Comparison of ENCODE assay signal across 18 cellular contexts in genomic region chr6:139847322-139847797, GRCh38.
DNase-seq lines count a peak whose midpoint lies in the region; ATAC-seq, FAIRE-seq and TF ChIP-seq lines count a peak whose summit lies in the region.
"Had no signal": no experiment of that assay in that cellular context is flagged by ENCODE, and none has a peak within 500 bp of the region (broad histone marks: within the 10 kb centered on the region; RNA-seq: fewer than 3 reads in every experiment).

No MANE protein-coding gene starts in this region.

- H2BK12ac ChIP-seq in H1 (ENCODE audit: low read depth, low read length): no peak overlapping the region

- no peak overlapping the region for H3K4me2 ChIP-seq in H1 (ENCODE audit: insufficient read depth in 1 of 2, low read depth in 2 of 2, low read length in 2 of 2)
- peak overlapping the region; percentile 24 for H3K4me2 ChIP-seq in neural progenitor cell
- H3K4me2 ChIP-seq: BLaER1 had no signal

- H3K14ac ChIP-seq in H1 (ENCODE audit: insufficient read length): no peak overlapping the region

- H4K20me1 ChIP-seq in H1 (replicated peaks in 1 of 2; ENCODE audit: control insufficient read depth in 1 of 2, insufficient read depth in 2 of 2, low read length in 2 of 2): no peaks in the 10 kb centered on the region
- H4K20me1 ChIP-seq in neural progenitor cell (ENCODE audit: low read depth): no peaks in the 10 kb centered on the region
- H4K20me1 ChIP-seq: BLaER1 had no signal

- no peak overlapping the region for H3K56ac ChIP-seq in H1 (replicated peaks; ENCODE audit: insufficient read length, low read depth, low read length)

- no peaks in the 10 kb centered on the region for H3K79me1 ChIP-seq in H1 (ENCODE audit: low read depth, low read length)

- H3K27me3 ChIP-seq in H1 (replicated peaks in 1 of 4; ENCODE audit: control insufficient read depth in 3 of 4, extremely low read depth in 1 of 4, insufficient read depth in 3 of 4, low read length in 3 of 4): no peaks in the 10 kb centered on the region
- H3K27me3 ChIP-seq in neural progenitor cell: no peaks in the 10 kb centered on the region
- H3K27me3 ChIP-seq: BLaER1, esophagus squamous epithelium, left lung, SJCRH30 had no signal

- TF ChIP-seq CTCF in H1 (IDR thresholded peaks at IDR 0.05; ENCODE audit: control extremely low read depth in 1 of 3, insufficient read depth in 1 of 3, low read depth in 1 of 3, low read length in 3 of 3) (no peak), neural progenitor cell (IDR thresholded peaks at IDR 0.05) (no peak)

- H3K27ac ChIP-seq in H1 (ENCODE audit: low read depth, low read length): no peak overlapping the region
- no peak overlapping the region for H3K27ac ChIP-seq in neural progenitor cell
- H3K27ac ChIP-seq in substantia nigra (ENCODE audit: low read depth, low read length, poor library complexity, severe bottlenecking): no peak overlapping the region
- H3K27ac ChIP-seq: 22Rv1, BLaER1, esophagus squamous epithelium, SJCRH30 had no signal

- no peak overlapping the region for H3K4me3 Mint-ChIP-seq in neural progenitor cell
- H3K4me3 Mint-ChIP-seq: activated naive CD8-positive, alpha-beta T cell; stimulated activated naive CD8-positive, alpha-beta T cell treated with anti-CD3 and anti-CD28 coated beads, Interleukin-15, Interleukin-2, amounts not matched to agents 100 ng/mL and 50 ng/mL, for 24 hours had no signal

- no peaks in the 10 kb centered on the region for H3K36me3 Mint-ChIP-seq in neural progenitor cell
- no peaks in the 10 kb centered on the region for H3K36me3 Mint-ChIP-seq in activated naive CD4-positive, alpha-beta T cell treated with anti-CD3 and anti-CD28 coated beads, Interleukin-2, amount 50 U/mL, for 72 hours
- H3K36me3 Mint-ChIP-seq: activated naive CD8-positive, alpha-beta T cell had no signal

- 67% methylated on average over 4 of the region's 4 CpGs; no CpG with 5 or more reads in 1 of the 2 experiments for WGBS in H1 (ENCODE audit: extremely low coverage in 1 of 2, insufficient coverage in 1 of 2, insufficient read length in 1 of 2, insufficient replicate concordance in 2 of 2, low coverage in 1 of 2, low lambda C conversion rate in 2 of 2, missing lambda C conversion rate in 1 of 2), 2 experiments

- no peak for FAIRE-seq in H1 (lab: Jason Lieb, UNC)

- no peak overlapping the region for H4K8ac ChIP-seq in H1 (ENCODE audit: extremely low read depth, insufficient read depth, low read length)

- H3K4me1 ChIP-seq in H1 (replicated peaks in 1 of 4; ENCODE audit: control insufficient read depth in 3 of 4, insufficient read depth in 4 of 4, low read length in 3 of 4): peaks cover 0 to 2% (median 0%) of the 10 kb centered on the region in 4 experiments; a peak in 1 of 7 replicates
- H3K4me1 ChIP-seq in neural progenitor cell: peaks cover 13% of the 10 kb centered on the region
- H3K4me1 ChIP-seq: BLaER1, SJCRH30 had no signal

- POLR2A ChIA-PET in H1 (lab: Charles Lee; ENCODE audit: partially characterized antibody): no interaction called here

- no peak overlapping the region for H4K5ac ChIP-seq in H1 (ENCODE audit: insufficient read length, low read depth, low read length)

- TF ChIP-seq POLR2A in H1 (IDR thresholded peaks at IDR 0.05; ENCODE audit: control extremely low read depth in 1 of 2, low read depth in 2 of 2, low read length in 2 of 2): no peak

- H2AK5ac ChIP-seq in H1 (ENCODE audit: low read depth, low read length): no peak overlapping the region

- H3K9me3 Mint-ChIP-seq in neural progenitor cell: peaks cover 29% of the 10 kb centered on the region
- H3K9me3 Mint-ChIP-seq in activated naive CD4-positive, alpha-beta T cell treated with anti-CD3 and anti-CD28 coated beads, Interleukin-2, amount 50 U/mL, for 72 hours: peaks cover 0 to 4% of the 10 kb centered on the region in 2 donors

- H3K9me3 ChIP-seq in H1 (ENCODE audit: insufficient read depth in 2 of 2, low read depth in 1 of 2, low read length in 1 of 2): no peaks in the 10 kb centered on the region
- H3K9me3 ChIP-seq in neural progenitor cell (ENCODE audit: low read depth): no peaks in the 10 kb centered on the region
- H3K9me3 ChIP-seq: BLaER1, esophagus squamous epithelium, left lung, SJCRH30 had no signal

- H2BK15ac ChIP-seq in H1 (ENCODE audit: low read length): no peak overlapping the region

- no peaks in the 10 kb centered on the region for H3K23me2 ChIP-seq in H1 (ENCODE audit: low read depth, low read length)

- no peak overlapping the region for H4K91ac ChIP-seq in H1 (replicated peaks; ENCODE audit: insufficient read length, low read length)

- no peak for TF ChIP-seq RAD21 in H1 (IDR thresholded peaks at IDR 0.05 in 1 of 2, conservative IDR thresholded peaks at IDR 0.05 in 1 of 2; ENCODE audit: low read depth in 2 of 2, low read length in 2 of 2)

- H3F3A ChIP-seq in neural progenitor cell (ENCODE audit: low read depth): no peaks in the 10 kb centered on the region

- H3K4me3 ChIP-seq in H1 (ENCODE audit: extremely low read depth in 1 of 4, insufficient read depth in 2 of 4, low read depth in 3 of 4, low read length in 4 of 4) (no peak overlapping the region), neural progenitor cell (no peak overlapping the region)
- H3K4me3 ChIP-seq: BLaER1, esophagus squamous epithelium, left lung, SJCRH30 had no signal

- H3K23ac ChIP-seq in H1 (ENCODE audit: insufficient read length): no peak overlapping the region

- H3K79me2 ChIP-seq in H1 (ENCODE audit: control insufficient read depth in 1 of 2, insufficient read depth in 2 of 2, low read length in 2 of 2): no peaks in the 10 kb centered on the region
- H3K79me2 ChIP-seq in neural progenitor cell (ENCODE audit: low read depth): no peaks in the 10 kb centered on the region

- peak overlapping the region; percentile 94 for H2AFZ ChIP-seq in H1 (ENCODE audit: low read length)
- H2AFZ ChIP-seq in neural progenitor cell (replicated peaks): no peak overlapping the region

- H3K9ac ChIP-seq in H1 (replicated peaks in 1 of 4; ENCODE audit: extremely low read depth in 1 of 4, low read depth in 3 of 4, low read length in 3 of 4) (no peak overlapping the region), neural progenitor cell (no peak overlapping the region)
- H3K9ac ChIP-seq: BLaER1 had no signal

- H3K36me3 ChIP-seq in H1 (ENCODE audit: control insufficient read depth in 2 of 4, insufficient read depth in 4 of 4, low read length in 3 of 4): no peaks in the 10 kb centered on the region
- no peaks in the 10 kb centered on the region for H3K36me3 ChIP-seq in neural progenitor cell
- H3K36me3 ChIP-seq: BLaER1, esophagus squamous epithelium, left lung, SJCRH30 had no signal

- H3K27ac Mint-ChIP-seq in neural progenitor cell: no peak overlapping the region
- H3K27ac Mint-ChIP-seq in activated naive CD4-positive, alpha-beta T cell treated with anti-CD3 and anti-CD28 coated beads, Interleukin-2, amount 50 U/mL, for 72 hours: no peak overlapping the region
- H3K27ac Mint-ChIP-seq: activated naive CD8-positive, alpha-beta T cell; stimulated activated naive CD8-positive, alpha-beta T cell treated with anti-CD3 and anti-CD28 coated beads, Interleukin-15, Interleukin-2, amounts not matched to agents 100 ng/mL and 50 ng/mL, for 24 hours had no signal

- H3K18ac ChIP-seq in H1 (ENCODE audit: extremely low read depth, low read length): no peak overlapping the region

- H3K4me1 Mint-ChIP-seq in neural progenitor cell: peaks cover 14% of the 10 kb centered on the region

- H2BK120ac ChIP-seq in H1 (replicated peaks; ENCODE audit: low read depth, low read length): no peak overlapping the region

- H3K27me3 Mint-ChIP-seq in neural progenitor cell (ENCODE audit: insufficient read depth, low read depth): peaks cover 4% of the 10 kb centered on the region

- TF ChIP-seq EP300 in H1 (IDR thresholded peaks at IDR 0.05; ENCODE audit: borderline replicate concordance in 1 of 2, low read depth in 2 of 2, low read length in 2 of 2): no peak

- H2BK5ac ChIP-seq in H1 (ENCODE audit: low read depth, low read length): no peak overlapping the region

- no peak overlapping the region for H3K4ac ChIP-seq in H1 (replicated peaks; ENCODE audit: insufficient read length, low read depth, low read length)

- CTCF ChIA-PET in H1 (lab: Charles Lee; ENCODE audit: partially characterized antibody): interaction anchor here (0.7 kb wide), 1 partner anchor 76 kb away, joined by 3 read pairs; no protein-coding TSS in a partner anchor

- H2BK20ac ChIP-seq in H1 (ENCODE audit: low read length): no peak overlapping the region

- peak; percentile 5 for DNase-seq in DMS 273 (lab: John Stamatoyannopoulos, UW; ENCODE audit: unreplicated experiment)
- no peak for DNase-seq in DMS 273 treated with DMSO at 0.1 percent for 48 hours (lab: John Stamatoyannopoulos, UW)
- DNase-seq in NCI-H146 (lab: John Stamatoyannopoulos, UW): peak; percentile 55
- DNase-seq in H1 (ENCODE audit: low read depth in 1 of 2, low spot score in 2 of 2): no peak
- DNase-seq in neural progenitor cell (ENCODE audit: low spot score): no peak
- no peak for DNase-seq in substantia nigra (lab: John Stamatoyannopoulos, UW)
- no peak for DNase-seq in activated naive CD4-positive, alpha-beta T cell treated with anti-CD3 and anti-CD28 coated beads, Interleukin-2, amount 50 U/mL, for 72 hours (ENCODE audit: low spot score in 2 of 2)
- DNase-seq: activated CD4-positive, alpha-beta T cell treated with anti-CD3 and anti-CD28 coated beads for 48 hours; activated T-cell treated with anti-CD3 and anti-CD28 coated beads, Interleukin-2, amount 50 U/mL, for 1 hour; esophagus squamous epithelium; hypothalamus; left lung; SJCRH30 had no signal

- no peak for ATAC-seq in GM19467 (IDR thresholded peaks at IDR 0.05; ENCODE audit: unreplicated experiment)
- no peak for ATAC-seq in activated naive CD4-positive, alpha-beta T cell treated with anti-CD3 and anti-CD28 coated beads, Interleukin-2, amount 50 U/mL, for 72 hours

TF ChIP-seq in H1, 55 proteins besides CTCF, POLR2A, EP300 and RAD21 (continues in another document):
- no peak for TF ChIP-seq CBX8 (IDR thresholded peaks at IDR 0.05; ENCODE audit: borderline replicate concordance, low read depth, low read length)
- no peak for TF ChIP-seq TCF12 (IDR thresholded peaks at IDR 0.05; ENCODE audit: low read depth, low read length)
- TF ChIP-seq CBX5 (IDR thresholded peaks at IDR 0.05; ENCODE audit: low read depth, low read length): no peak
- TF ChIP-seq, protein P1, sequence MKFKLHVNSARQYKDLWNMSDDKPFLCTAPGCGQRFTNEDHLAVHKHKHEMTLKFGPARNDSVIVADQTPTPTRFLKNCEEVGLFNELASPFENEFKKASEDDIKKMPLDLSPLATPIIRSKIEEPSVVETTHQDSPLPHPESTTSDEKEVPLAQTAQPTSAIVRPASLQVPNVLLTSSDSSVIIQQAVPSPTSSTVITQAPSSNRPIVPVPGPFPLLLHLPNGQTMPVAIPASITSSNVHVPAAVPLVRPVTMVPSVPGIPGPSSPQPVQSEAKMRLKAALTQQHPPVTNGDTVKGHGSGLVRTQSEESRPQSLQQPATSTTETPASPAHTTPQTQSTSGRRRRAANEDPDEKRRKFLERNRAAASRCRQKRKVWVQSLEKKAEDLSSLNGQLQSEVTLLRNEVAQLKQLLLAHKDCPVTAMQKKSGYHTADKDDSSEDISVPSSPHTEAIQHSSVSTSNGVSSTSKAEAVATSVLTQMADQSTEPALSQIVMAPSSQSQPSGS (IDR thresholded peaks at IDR 0.05; ENCODE audit: low read length): no peak
- no peak for TF ChIP-seq HDAC2 (IDR thresholded peaks at IDR 0.05; ENCODE audit: borderline replicate concordance in 1 of 2, low read depth in 2 of 2, low read length in 2 of 2)
- TF ChIP-seq BRCA1 (IDR thresholded peaks at IDR 0.05; ENCODE audit: low read depth, low read length): no peak

Comparison
In these comparisons a context has a peak if more than half of its experiments do, and no peak if none do; other contexts are left out.
1. DNase-seq: peak in DMS 273 (single experiment) and NCI-H146 (single experiment); none in DMS 273 treated with DMSO at 0.1 percent for 48 hours (single experiment), H1 (0 of 2), neural progenitor cell (single experiment), substantia nigra (0 of 49) and activated naive CD4-positive, alpha-beta T cell treated with anti-CD3 and anti-CD28 coated beads, Interleukin-2, amount 50 U/mL, for 72 hours (0 of 2).